In genomic region chr11:85756401-85757200, GRCh38 we compare ENCODE assay signal across 13 cellular contexts. TPM values are rescaled to one million over a fixed set of nuclear protein-coding genes. Genes with fewer than 3 reads are reported as not detected.
DNase-seq lines count a peak whose midpoint lies in the region; ATAC-seq, FAIRE-seq and TF ChIP-seq lines count a peak whose summit lies in the region.
"Had no signal": no experiment of that assay in that cellular context is flagged by ENCODE, and none has a peak within 500 bp of the region (broad histone marks: within the 10 kb centered on the region; RNA-seq: fewer than 3 reads in every experiment).

No MANE protein-coding gene starts in this region.

- peaks cover 90% of the 10 kb centered on the region for H3K4me1 Mint-ChIP-seq in activated naive CD4-positive, alpha-beta T cell treated with anti-CD3 and anti-CD28 coated beads, Interleukin-2, amount 50 U/mL, for 24 hours
- H3K4me1 Mint-ChIP-seq in naive thymus-derived CD8-positive, alpha-beta T cell = peaks cover 45 to 83% (median 74%) of the 10 kb centered on the region in 4 donors

- POLR2A ChIA-PET in naive thymus-derived CD8-positive, alpha-beta T cell (lab: Charles Lee) = interaction anchor here (0.7 to 2.7 kb wide), 7 partner anchors 11 to 109 kb away, joined by 3 to 13 read pairs (median 3); partner anchors contain the start of genes SYTL2 and TMEM126A

- H2BK15ac ChIP-seq in mesenchymal stem cell (ENCODE audit: low read depth, poor library complexity, severe bottlenecking) = no peak overlapping the region

- H3K4me3 Mint-ChIP-seq in activated naive CD4-positive, alpha-beta T cell treated with anti-CD3 and anti-CD28 coated beads, Interleukin-2, amount 50 U/mL, for 24 hours = peak overlapping the region; percentile 27
- peak overlapping the region; percentile 12 to 86 (median 71) for H3K4me3 Mint-ChIP-seq in naive thymus-derived CD8-positive, alpha-beta T cell
- H3K4me3 Mint-ChIP-seq: memory B cell had no signal

- H2AFZ ChIP-seq in mesenchymal stem cell (ENCODE audit: low read depth, low read length) = no peak overlapping the region

- peaks cover 4% of the 10 kb centered on the region for H3K4me1 ChIP-seq in mesenchymal stem cell (ENCODE audit: control insufficient read depth, insufficient read depth, low read depth, low read length)

- H3K14ac ChIP-seq in mesenchymal stem cell (ENCODE audit: low read length in 2 of 2) = no peak overlapping the region

- H3K36me3 ChIP-seq in mesenchymal stem cell (ENCODE audit: control insufficient read depth in 1 of 2, insufficient read depth in 2 of 2, low read depth in 1 of 2, low read length in 2 of 2) (no peaks in the 10 kb centered on the region), MG63 (no peaks in the 10 kb centered on the region; the same call in 1 of the 2 replicates)

- no peak for TF ChIP-seq CTCF in D721Med (IDR thresholded peaks at IDR 0.05; ENCODE audit: insufficient read depth, missing control alignments)

- H3K27ac Mint-ChIP-seq in activated naive CD4-positive, alpha-beta T cell treated with anti-CD3 and anti-CD28 coated beads, Interleukin-2, amount 50 U/mL, for 24 hours = peak overlapping the region; percentile 36
- H3K27ac Mint-ChIP-seq in naive thymus-derived CD8-positive, alpha-beta T cell = peak overlapping the region; percentile 14 to 96 (median 87)
- H3K27ac Mint-ChIP-seq: memory B cell, progenitor cell of endocrine pancreas had no signal

- no peak for FAIRE-seq in D721Med (lab: Jason Lieb, UNC)
- FAIRE-seq: K562 had no signal

- H2BK12ac ChIP-seq in mesenchymal stem cell (ENCODE audit: low read length in 2 of 2) = no peak overlapping the region

- no peak overlapping the region for H3K18ac ChIP-seq in mesenchymal stem cell (ENCODE audit: low read depth in 1 of 2, low read length in 2 of 2)

- no peak overlapping the region for H2AK5ac ChIP-seq in mesenchymal stem cell (ENCODE audit: low read length, severe bottlenecking)

- 96% methylated on average over 5 of the region's 6 CpGs for WGBS in mesenchymal stem cell

- H4K8ac ChIP-seq in mesenchymal stem cell (ENCODE audit: low read length) = no peak overlapping the region

- H3K27me3 ChIP-seq in mesenchymal stem cell (ENCODE audit: control insufficient read depth in 1 of 2, insufficient read depth in 1 of 2, low read length in 2 of 2) (no peaks in the 10 kb centered on the region), MG63 (no peaks in the 10 kb centered on the region)

- no peak overlapping the region for H3K4ac ChIP-seq in mesenchymal stem cell (ENCODE audit: low read depth in 1 of 2, low read length in 2 of 2)

- no peak overlapping the region for H3K4me2 ChIP-seq in mesenchymal stem cell (ENCODE audit: low read length, poor library complexity, severe bottlenecking)

- H2BK5ac ChIP-seq in mesenchymal stem cell (ENCODE audit: low read depth, low read length, poor library complexity, severe bottlenecking) = no peak overlapping the region

- no peak overlapping the region for H4K91ac ChIP-seq in mesenchymal stem cell (ENCODE audit: low read length)

- no peak overlapping the region for H3K9ac ChIP-seq in mesenchymal stem cell (ENCODE audit: low read length)

- no peak overlapping the region for H3K27ac ChIP-seq in mesenchymal stem cell (ENCODE audit: low read length, poor library complexity, severe bottlenecking)

- peaks cover 4% of the 10 kb centered on the region for H3K9me3 Mint-ChIP-seq in activated naive CD4-positive, alpha-beta T cell treated with anti-CD3 and anti-CD28 coated beads, Interleukin-2, amount 50 U/mL, for 24 hours
- H3K9me3 Mint-ChIP-seq in naive thymus-derived CD8-positive, alpha-beta T cell = peaks cover 0 to 2% (median 0%) of the 10 kb centered on the region in 9 donors
- H3K9me3 Mint-ChIP-seq: memory B cell had no signal

- H2BK120ac ChIP-seq in mesenchymal stem cell (ENCODE audit: low read depth, low read length) = no peak overlapping the region

- peak; percentile 15 to 30 for ATAC-seq in naive thymus-derived CD8-positive, alpha-beta T cell
- ATAC-seq: K562 had no signal

- H3K79me1 ChIP-seq in mesenchymal stem cell (replicated peaks; ENCODE audit: low read length, poor library complexity, severe bottlenecking) = no peaks in the 10 kb centered on the region

- H3K27me3 Mint-ChIP-seq in activated naive CD4-positive, alpha-beta T cell treated with anti-CD3 and anti-CD28 coated beads, Interleukin-2, amount 50 U/mL, for 24 hours = no peaks in the 10 kb centered on the region
- H3K27me3 Mint-ChIP-seq in naive thymus-derived CD8-positive, alpha-beta T cell = peaks cover 0 to 2% (median 0%) of the 10 kb centered on the region in 5 donors

- H3K9me3 ChIP-seq in mesenchymal stem cell (ENCODE audit: control insufficient read depth, low read length) (no peaks in the 10 kb centered on the region), MG63 (no peaks in the 10 kb centered on the region)

- H3K36me3 Mint-ChIP-seq in activated naive CD4-positive, alpha-beta T cell treated with anti-CD3 and anti-CD28 coated beads, Interleukin-2, amount 50 U/mL, for 24 hours = peaks cover 4% of the 10 kb centered on the region
- H3K36me3 Mint-ChIP-seq in naive thymus-derived CD8-positive, alpha-beta T cell = no peaks in the 10 kb centered on the region
- H3K36me3 Mint-ChIP-seq: memory B cell had no signal

- H3K4me3 ChIP-seq in mesenchymal stem cell (ENCODE audit: insufficient read depth in 1 of 2, low read depth in 1 of 2, low read length in 2 of 2) = no peak overlapping the region
- H3K4me3 ChIP-seq in MG63 = no peak overlapping the region
- H3K4me3 ChIP-seq: K562 had no signal

- DNase-seq in Daoy (ENCODE audit: low read depth) (peak; percentile 5), SW480 (ENCODE audit: low spot score) (peak; percentile 86), mesenchymal stem cell (no peak), D721Med (ENCODE audit: insufficient read length, low spot score) (no peak), amygdala (lab: John Stamatoyannopoulos, UW) (no peak), MG63 (no peak)
- DNase-seq in naive thymus-derived CD8-positive, alpha-beta T cell = peak; percentile 14 to 77 (median 52)
- DNase-seq: NCI-H2029, substantia nigra had no signal

- H3K23ac ChIP-seq in mesenchymal stem cell (ENCODE audit: low read length in 2 of 2) = no peak overlapping the region

RNA-seq across cellular contexts. Expression of gene SYTL2, which starts 54.3 kb away (rescaled TPM):
- 28.1 and 59.4 TPM in 2 replicates for total RNA-seq in Daoy (2014; rRNA removed; shearing (Covaris generic))
- total RNA-seq in naive thymus-derived CD8-positive, alpha-beta T cell = 10 to 100 TPM; 26.0 to 32.7 TPM
- 10 to 100 TPM; 11.8 to 27.9 (median 18.0) TPM for polyA plus RNA-seq in naive thymus-derived CD8-positive, alpha-beta T cell
- 2.3 TPM for polyA plus RNA-seq in mesenchymal stem cell (2013, experiment 1 of 2)
- 2.1 TPM for polyA plus RNA-seq in mesenchymal stem cell (2013, experiment 2 of 2)
- 17.3 and 37.4 TPM in 2 replicates for total RNA-seq in MG63 (2014; rRNA removed; shearing (Covaris generic); ENCODE audit: low replicate concordance)

Comparison
In these comparisons a context has a peak if more than half of its experiments do, and no peak if none do; other contexts are left out.
1. DNase-seq: peak in Daoy (single experiment), SW480 (single experiment) and naive thymus-derived CD8-positive, alpha-beta T cell (10 of 10); none in mesenchymal stem cell (single experiment), D721Med (single experiment), amygdala (0 of 56) and MG63 (single experiment).